Comparison of ENCODE assay signal across 9 cellular contexts in the genomic region with DNA sequence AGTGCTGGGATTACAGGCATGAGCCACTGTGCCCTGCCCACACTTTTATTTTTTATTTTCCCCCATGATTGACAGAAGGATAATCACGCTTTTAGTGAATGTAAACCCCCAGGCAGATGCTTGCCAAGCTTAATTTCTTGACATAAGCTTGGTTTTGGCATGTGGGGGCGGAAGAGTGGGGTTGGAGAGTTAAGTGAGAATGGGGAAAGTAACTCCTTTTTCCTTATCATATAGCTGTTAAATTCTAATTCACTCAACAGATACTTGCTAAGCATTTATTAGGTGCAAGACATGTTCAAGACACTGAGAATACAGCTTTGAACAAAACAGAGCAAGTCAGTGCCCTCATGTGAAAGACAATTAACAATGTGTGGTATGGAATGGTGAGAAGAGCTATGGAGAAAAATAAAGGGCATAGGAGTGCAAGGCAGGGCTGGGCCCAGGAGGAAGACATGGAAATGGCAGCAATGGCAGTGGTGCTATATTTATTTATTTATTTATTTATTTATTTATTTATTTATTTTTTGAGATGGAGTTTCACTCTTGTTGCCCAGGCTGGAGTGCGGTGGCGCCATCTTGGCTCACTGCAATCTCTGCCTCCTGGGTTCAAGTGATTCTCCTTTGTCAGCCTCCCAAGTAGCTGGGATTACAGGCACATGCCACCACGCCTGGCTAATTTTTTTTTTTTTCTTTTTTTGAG. TPM values are rescaled to one million over a fixed set of nuclear protein-coding genes. Genes with fewer than 3 reads are reported as not detected.
DNase-seq lines count a peak whose midpoint lies in the region; TF ChIP-seq lines count a peak whose summit lies in the region.
"Had no signal": no experiment of that assay in that cellular context is flagged by ENCODE, and none has a peak within 500 bp of the region (broad histone marks: within the 10 kb centered on the region; RNA-seq: fewer than 3 reads in every experiment).

No MANE protein-coding gene starts in this region.

- no peaks in the 10 kb centered on the region for H3K27me3 ChIP-seq in hepatocyte
- no peaks in the 10 kb centered on the region for H3K27me3 ChIP-seq in testis
- H3K27me3 ChIP-seq: SJCRH30 had no signal

- no peaks in the 10 kb centered on the region for H3K9me3 ChIP-seq in hepatocyte (ENCODE audit: low read depth)
- no peaks in the 10 kb centered on the region for H3K9me3 ChIP-seq in testis
- H3K9me3 ChIP-seq: SJCRH30 had no signal

- H3K36me3 ChIP-seq in hepatocyte (replicated peaks; ENCODE audit: insufficient read depth, low read depth) (no peaks in the 10 kb centered on the region), testis (ENCODE audit: low read depth, missing control alignments) (no peaks in the 10 kb centered on the region)

- H3K4me1 ChIP-seq in hepatocyte (ENCODE audit: insufficient read depth) (peaks cover 17% of the 10 kb centered on the region), testis (peaks cover 24% of the 10 kb centered on the region)

- DNase-seq in activated naive CD8-positive, alpha-beta T cell treated with anti-CD3 and anti-CD28 coated beads for 36 hours = no peak
- no peak for DNase-seq in HEK293T (ENCODE audit: extremely low spot score)
- DNase-seq in hepatocyte (ENCODE audit: low spot score) = no peak
- no peak for DNase-seq in NCI-H774 (lab: John Stamatoyannopoulos, UW)
- DNase-seq in CD1c-positive myeloid dendritic cell (ENCODE audit: extremely low spot score) = no peak
- DNase-seq in testis = no peak

- H3K36me3 Mint-ChIP-seq in activated naive CD8-positive, alpha-beta T cell = peaks cover 5% of the 10 kb centered on the region
- peaks cover 10% of the 10 kb centered on the region for H3K36me3 Mint-ChIP-seq in activated naive CD8-positive, alpha-beta T cell treated with anti-CD3 and anti-CD28 coated beads for 36 hours

- H3K27ac ChIP-seq in hepatocyte (peak overlapping the region; percentile 25), testis (no peak overlapping the region)
- H3K27ac ChIP-seq: SJCRH30 had no signal

- peak overlapping the region; percentile 89 for H3K4me3 Mint-ChIP-seq in activated naive CD8-positive, alpha-beta T cell
- H3K4me3 Mint-ChIP-seq in activated naive CD8-positive, alpha-beta T cell treated with anti-CD3 and anti-CD28 coated beads for 36 hours = no peak overlapping the region

- intact Hi-C loops in testis (cut with DNase I; ENCODE audit: low total_unique reads) = loop anchor here (10.0 kb wide), 1 partner anchor 118 kb away; no protein-coding TSS in a partner anchor

- H3K27ac Mint-ChIP-seq in activated naive CD8-positive, alpha-beta T cell = no peak overlapping the region
- H3K27ac Mint-ChIP-seq in activated naive CD8-positive, alpha-beta T cell treated with anti-CD3 and anti-CD28 coated beads for 36 hours = no peak overlapping the region

- no peaks in the 10 kb centered on the region for H3K9me3 Mint-ChIP-seq in activated naive CD8-positive, alpha-beta T cell (ENCODE audit: low read depth)
- no peaks in the 10 kb centered on the region for H3K9me3 Mint-ChIP-seq in activated naive CD8-positive, alpha-beta T cell treated with anti-CD3 and anti-CD28 coated beads for 36 hours

- peak overlapping the region; percentile 92 for H3K4me2 ChIP-seq in hepatocyte

- H3K79me2 ChIP-seq in hepatocyte = peaks cover 65% of the 10 kb centered on the region

- H4K20me1 ChIP-seq in hepatocyte (ENCODE audit: insufficient read depth, poor library complexity, severe bottlenecking) = peaks cover 10% of the 10 kb centered on the region

- CTCF ChIA-PET in HEK293T (lab: Yijun Ruan, JAX) = interaction anchor here (0.9 to 3.6 kb wide), 10 partner anchors 9 to 324 kb away, joined by 3 to 40 read pairs (median 4); no protein-coding TSS in a partner anchor

- H3K9me2 ChIP-seq in hepatocyte (replicated peaks; ENCODE audit: insufficient read depth) = no peaks in the 10 kb centered on the region

- TF ChIP-seq CTCF in hepatocyte (IDR thresholded peaks at IDR 0.05; ENCODE audit: poor library complexity) (no peak), testis (IDR thresholded peaks at IDR 0.05) (no peak)

- no peak overlapping the region for H2AFZ ChIP-seq in hepatocyte

- H3K27me3 Mint-ChIP-seq in activated naive CD8-positive, alpha-beta T cell = no peaks in the 10 kb centered on the region
- H3K27me3 Mint-ChIP-seq in activated naive CD8-positive, alpha-beta T cell treated with anti-CD3 and anti-CD28 coated beads for 36 hours = no peaks in the 10 kb centered on the region

- POLR2A ChIA-PET in HEK293T (lab: Yijun Ruan, JAX) = interaction anchor here (0.8 to 1.4 kb wide), 3 partner anchors 14 to 128 kb away, joined by 3 to 4 read pairs (median 3); no protein-coding TSS in a partner anchor

- no peak for TF ChIP-seq POLR2A in testis (IDR thresholded peaks at IDR 0.05)

- 91% methylated on average over 5 of the region's 5 CpGs for WGBS in hepatocyte (ENCODE audit: low lambda C conversion rate, missing lambda C conversion rate)
- WGBS in testis, 2 donors = 90 to 92% methylated on average over 5 of the region's 5 CpGs

- no peak overlapping the region for H3K4me3 ChIP-seq in hepatocyte
- no peak overlapping the region for H3K4me3 ChIP-seq in testis
- H3K4me3 ChIP-seq: SJCRH30 had no signal

- peaks cover 41% of the 10 kb centered on the region for H3K4me1 Mint-ChIP-seq in activated naive CD8-positive, alpha-beta T cell (ENCODE audit: low read depth)
- peaks cover 33% of the 10 kb centered on the region for H3K4me1 Mint-ChIP-seq in activated naive CD8-positive, alpha-beta T cell treated with anti-CD3 and anti-CD28 coated beads for 36 hours

TF ChIP-seq in HEK293T, 16 proteins besides CTCF, POLR2A, EP300 and RAD21:
- TF ChIP-seq ELF4 (IDR thresholded peaks at IDR 0.05) (no peak), ZNF384 (IDR thresholded peaks at IDR 0.05) (no peak), L3MBTL2 (conservative IDR thresholded peaks at IDR 0.05) (no peak), NFRKB (IDR thresholded peaks at IDR 0.05) (no peak), FOXK2 (IDR thresholded peaks at IDR 0.05) (no peak), FOXA1 (IDR thresholded peaks at IDR 0.05) (no peak)
- TF ChIP-seq, protein P1, sequence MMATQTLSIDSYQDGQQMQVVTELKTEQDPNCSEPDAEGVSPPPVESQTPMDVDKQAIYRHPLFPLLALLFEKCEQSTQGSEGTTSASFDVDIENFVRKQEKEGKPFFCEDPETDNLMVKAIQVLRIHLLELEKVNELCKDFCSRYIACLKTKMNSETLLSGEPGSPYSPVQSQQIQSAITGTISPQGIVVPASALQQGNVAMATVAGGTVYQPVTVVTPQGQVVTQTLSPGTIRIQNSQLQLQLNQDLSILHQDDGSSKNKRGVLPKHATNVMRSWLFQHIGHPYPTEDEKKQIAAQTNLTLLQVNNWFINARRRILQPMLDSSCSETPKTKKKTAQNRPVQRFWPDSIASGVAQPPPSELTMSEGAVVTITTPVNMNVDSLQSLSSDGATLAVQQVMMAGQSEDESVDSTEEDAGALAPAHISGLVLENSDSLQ (IDR thresholded peaks at IDR 0.05) = peak; percentile 25; the same call in 1 of the 2 replicates

RNA-seq across cellular contexts. Expression of a gene that starts 2.2 kb away (rescaled TPM):
- total RNA-seq in activated naive CD8-positive, alpha-beta T cell treated with anti-CD3 and anti-CD28 coated beads for 36 hours = 1 to 10 TPM; 6.6 TPM
- 160 TPM in 2 replicates for total RNA-seq in hepatocyte
- polyA plus RNA-seq in hepatocyte = 33.7 and 45.7 TPM in 2 replicates
- total RNA-seq in testis = 10 to 100 TPM; 13.5 to 16.3 TPM
- 7.4 TPM for polyA plus RNA-seq in testis (ENCODE audit: insufficient read depth, low read depth, low replicate concordance)

RNA-seq across cellular contexts. Expression of a gene that starts 18.2 kb away (rescaled TPM):
- not detected for total RNA-seq in activated naive CD8-positive, alpha-beta T cell treated with anti-CD3 and anti-CD28 coated beads for 36 hours
- 3.6 and 4.6 TPM in 2 replicates for total RNA-seq in hepatocyte
- polyA plus RNA-seq in hepatocyte = 3.7 and 3.9 TPM in 2 replicates
- total RNA-seq in testis = 1 to 10 TPM; 3.2 to 4.6 TPM
- 2.9 TPM for polyA plus RNA-seq in testis (ENCODE audit: insufficient read depth, low read depth, low replicate concordance)
- total RNA-seq: H7 had no signal

RNA-seq across cellular contexts. Expression of a gene that starts 37.7 kb away (rescaled TPM):
- 1 to 10 TPM; 1.7 to 1.9 TPM for total RNA-seq in activated naive CD8-positive, alpha-beta T cell treated with anti-CD3 and anti-CD28 coated beads for 36 hours
- total RNA-seq in hepatocyte (4.6 and 5.0 TPM in 2 replicates), testis (1 to 10 TPM; 7.8 to 9.7 TPM)
- polyA plus RNA-seq in hepatocyte (4.5 and 4.6 TPM in 2 replicates), testis (ENCODE audit: insufficient read depth, low read depth, low replicate concordance) (11.2 TPM)

RNA-seq across cellular contexts. Expression of a gene that starts 37.8 kb away (rescaled TPM):
- 10 to 100 TPM; 36.7 to 38.3 TPM for total RNA-seq in activated naive CD8-positive, alpha-beta T cell treated with anti-CD3 and anti-CD28 coated beads for 36 hours
- total RNA-seq in hepatocyte = 32.8 and 47.5 TPM in 2 replicates
- polyA plus RNA-seq in hepatocyte = 23.4 and 24.6 TPM in 2 replicates
- 10 to 100 TPM; 63.6 to 72.5 TPM for total RNA-seq in testis
- 33.5 TPM for polyA plus RNA-seq in testis (ENCODE audit: insufficient read depth, low read depth, low replicate concordance)
